Comparison of ENCODE assay signal across 30 cellular contexts in the genomic region with DNA sequence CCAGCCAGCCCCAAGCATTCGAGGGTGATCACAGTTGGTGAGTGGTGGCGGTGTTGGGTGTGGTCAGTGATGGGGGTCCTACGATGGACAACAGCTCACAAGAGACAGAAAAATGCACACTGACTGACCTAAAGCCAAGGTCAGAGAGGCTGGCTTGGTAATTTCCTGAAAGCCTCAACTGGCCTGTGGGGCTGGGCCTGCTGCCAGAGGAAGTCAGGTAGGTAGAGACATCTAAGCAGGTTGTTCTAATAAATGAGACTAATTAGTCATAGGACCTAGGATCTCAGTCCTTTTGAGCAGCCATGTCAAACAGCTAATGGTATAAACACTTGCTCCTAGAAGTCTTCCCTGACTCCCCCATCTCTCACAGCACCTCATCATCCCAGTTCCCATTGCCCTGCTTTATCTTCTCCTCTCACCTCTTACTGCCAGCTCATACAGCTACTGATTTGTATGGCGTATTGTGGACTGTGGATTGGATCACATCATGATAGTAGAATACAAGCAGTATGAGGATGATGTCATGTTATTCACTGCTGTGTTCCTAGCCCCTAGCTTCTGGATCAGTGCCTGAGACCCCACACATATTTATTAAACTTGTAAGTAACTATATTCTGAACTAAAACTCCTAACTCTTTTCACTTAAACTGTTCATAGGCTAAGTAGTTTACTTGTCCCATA.
"Had no signal": no experiment of that assay in that cellular context is flagged by ENCODE, and none has a peak within 500 bp of the region (broad histone marks: within the 10 kb centered on the region; RNA-seq: fewer than 3 reads in every experiment).

No MANE protein-coding gene starts in this region.

- DNase-seq: activated CD4-positive, alpha-beta T cell treated with anti-CD3 and anti-CD28 coated beads, Interleukin-2, amount 10 ng/mL, durations not matched to agents 24 days and 14 days; activated CD4-positive, alpha-beta T cell treated with anti-CD3 and anti-CD28 coated beads, Interleukin-2, amount 50 U/mL, for 4 hours; activated CD8-positive, alpha-beta T cell treated with anti-CD3 and anti-CD28 coated beads for 36 hours; activated effector memory CD4-positive, alpha-beta T cell treated with anti-CD3 and anti-CD28 coated beads, Interleukin-2, amount 50 U/mL, for 16 hours; activated naive CD4-positive, alpha-beta T cell; activated naive CD4-positive, alpha-beta T cell treated with anti-CD3 and anti-CD28 coated beads, Interleukin-2, amount 50 U/mL, for 16 hours; activated naive CD8-positive, alpha-beta T cell treated with anti-CD3 and anti-CD28 coated beads for 36 hours; activated T-cell treated with anti-CD3 and anti-CD28 coated beads, Interleukin-2, amount 50 U/mL, for 1 hour; activated T-cell treated with anti-CD3 and anti-CD28 coated beads, Interleukin-2, amount 50 U/mL, for 72 hours; amniotic stem cell; aorta; brain microvascular endothelial cell; central memory CD4-positive, alpha-beta T cell; MM.1S; MV-4-11; NCI-H1092; NCI-H1436 treated with DMSO at 0.1 percent for 48 hours; NCI-H1694 treated with DMSO at 0.1 percent for 48 hours; NCI-H2029 treated with DMSO at 0.1 percent for 48 hours; NCI-H2107; NCI-H2171 treated with DMSO at 0.1 percent for 48 hours; NCI-H2227 treated with DMSO at 0.1 percent for 48 hours; NCI-H446; NCI-H524; SHP77; SJCRH30 had no signal

- H3K36me3 ChIP-seq: brain microvascular endothelial cell, SJCRH30 had no signal

- H3K27me3 ChIP-seq: brain microvascular endothelial cell, SJCRH30 had no signal

- FAIRE-seq: TTC549 had no signal

- ATAC-seq: activated CD8-positive, alpha-beta T cell treated with anti-CD3 and anti-CD28 coated beads for 36 hours; activated T-cell treated with anti-CD3 and anti-CD28 coated beads, Interleukin-2, amount 50 U/mL, for 72 hours; activated T-helper 17 cell treated with anti-CD3 and anti-CD28 coated beads, Interleukin-2, amount 50 U/mL, for 72 hours; Panc1 had no signal

- H3K27ac ChIP-seq: brain microvascular endothelial cell, SJCRH30, SK-N-MC had no signal

- H3K9me3 ChIP-seq: SJCRH30 had no signal

- H3K4me3 ChIP-seq: SJCRH30, SK-N-MC had no signal
